In genomic region chr19:4182082-4182926, GRCh38 we compare ENCODE assay signal across 8 cellular contexts. TPM values are rescaled to one million over a fixed set of nuclear protein-coding genes. Genes with fewer than 3 reads are reported as not detected.
A peak's percentile ranks its signal among the peaks of the same experiment; 100 is the strongest.
DNase-seq lines count a peak whose midpoint lies in the region; ATAC-seq and TF ChIP-seq lines count a peak whose summit lies in the region.

Gene ANKRD24 (plus strand): TSS chr19:4182689. CDS start chr19:4186426, 3,737 bp downstream.
Gene SIRT6 (minus strand): TSS chr19:4182563. CDS start chr19:4182539, 24 bp downstream.

- DNase-seq in GM04503 (ENCODE audit: low read depth) = peak; percentile 68
- peak; percentile 92 for DNase-seq in NCI-H128 (lab: John Stamatoyannopoulos, UW; ENCODE audit: unreplicated experiment)
- DNase-seq in SW480 (ENCODE audit: low spot score) = peak; percentile 89
- DNase-seq in adipocyte (ENCODE audit: low read depth) = peak; percentile 98
- DNase-seq in cardiac muscle cell (ENCODE audit: low read depth in 1 of 2, low spot score in 1 of 2) = peak; percentile 97
- peak; percentile 93 to 97 for DNase-seq in tibial artery

- H3K9ac ChIP-seq in adipocyte (ENCODE audit: low read length) (peak within 1 kb of the TSS; percentile 93), parathyroid adenoma (peak within 1 kb of the TSS; percentile 95)

- H3K79me2 ChIP-seq in parathyroid adenoma = no peaks in the 10 kb centered on the region

- H3K4me3 ChIP-seq in adipocyte (ENCODE audit: low read length) = peak within 1 kb of the TSS; percentile 96
- H3K4me3 ChIP-seq in cardiac muscle cell = peak within 1 kb of the TSS; percentile 70
- H3K4me3 ChIP-seq in parathyroid adenoma (ENCODE audit: low read depth, low read length) = peak within 1 kb of the TSS; percentile 98
- H3K4me3 ChIP-seq in tibial artery = peak within 1 kb of the TSS; percentile 62 to 77

- peaks cover 17% of the 10 kb centered on the region for H3K4me1 ChIP-seq in adipocyte (ENCODE audit: control insufficient read depth, insufficient read depth, low read length)
- no peaks in the 10 kb centered on the region for H3K4me1 ChIP-seq in cardiac muscle cell (ENCODE audit: low read depth)
- peaks cover 9% of the 10 kb centered on the region for H3K4me1 ChIP-seq in parathyroid adenoma
- peaks cover 0 to 31% (median 21%) of the 10 kb centered on the region in 4 donors for H3K4me1 ChIP-seq in tibial artery

- H3K36me3 ChIP-seq in adipocyte (ENCODE audit: control insufficient read depth, insufficient read depth, low read length, severe bottlenecking) (peaks cover 13% of the 10 kb centered on the region), cardiac muscle cell (no peaks in the 10 kb centered on the region), parathyroid adenoma (ENCODE audit: control insufficient read depth, insufficient read depth, low read length) (no peaks in the 10 kb centered on the region), tibial artery (peaks cover 10 to 34% (median 24%) of the 10 kb centered on the region in 3 donors)

- peak; percentile 57 for ATAC-seq in HG02623 (IDR thresholded peaks at IDR 0.05; ENCODE audit: unreplicated experiment)

- no peaks in the 10 kb centered on the region for H3K9me3 ChIP-seq in adipocyte (ENCODE audit: control insufficient read depth, low read length)
- no peaks in the 10 kb centered on the region for H3K9me3 ChIP-seq in cardiac muscle cell (ENCODE audit: low read depth)
- H3K9me3 ChIP-seq in parathyroid adenoma (ENCODE audit: control insufficient read depth, low read length) = no peaks in the 10 kb centered on the region
- H3K9me3 ChIP-seq in tibial artery = no peaks in the 10 kb centered on the region

- H2AFZ ChIP-seq in parathyroid adenoma = peak within 1 kb of the TSS; percentile 95

- H3K27me3 ChIP-seq in adipocyte (replicated peaks; ENCODE audit: control insufficient read depth, insufficient read depth, low read length) = no peaks in the 10 kb centered on the region
- H3K27me3 ChIP-seq in cardiac muscle cell = no peaks in the 10 kb centered on the region
- no peaks in the 10 kb centered on the region for H3K27me3 ChIP-seq in parathyroid adenoma (ENCODE audit: control insufficient read depth, insufficient read depth, low read length)
- peaks cover 0 to 5% of the 10 kb centered on the region in 2 donors for H3K27me3 ChIP-seq in tibial artery

- TF ChIP-seq CTCF in cardiac muscle cell (IDR thresholded peaks at IDR 0.05; ENCODE audit: low read depth, low read length) = no peak
- no peak for TF ChIP-seq CTCF in parathyroid adenoma (IDR thresholded peaks at IDR 0.05)
- no peak for TF ChIP-seq CTCF in tibial artery (IDR thresholded peaks at IDR 0.05)

- peak within 1 kb of the TSS; percentile 70 for H3K27ac ChIP-seq in cardiac muscle cell
- H3K27ac ChIP-seq in parathyroid adenoma = peak within 1 kb of the TSS; percentile 84
- peak within 1 kb of the TSS; percentile 76 for H3K27ac ChIP-seq in tibial artery

- H3K4me2 ChIP-seq in parathyroid adenoma (ENCODE audit: low read length) = peak within 1 kb of the TSS; percentile 98

- intact Hi-C loops in tibial artery (cut with DNase I; ENCODE audit: low total_unique reads) = loop anchor here (10.0 kb wide), 1 partner anchor 198 kb away; the partner anchor contains the start of gene EEF2

RNA-seq across cellular contexts. Expression of gene ANKRD24, which starts in this region (rescaled TPM):
- 4.6 and 7.4 TPM in 2 replicates for total RNA-seq in cardiac muscle cell
- 3.5 and 6.2 TPM in 2 replicates for polyA plus RNA-seq in cardiac muscle cell

RNA-seq across cellular contexts. Expression of gene SIRT6, which starts in this region (rescaled TPM):
- 29.5 and 34.2 TPM in 2 replicates for total RNA-seq in cardiac muscle cell
- polyA plus RNA-seq in cardiac muscle cell = 8.8 and 11.3 TPM in 2 replicates

Comparison
In these comparisons a context has a peak if more than half of its experiments do, and no peak if none do; other contexts are left out.
1. Peak in every context shown above with its lines: DNase-seq, ATAC-seq, H3K4me3 ChIP-seq and H3K27ac ChIP-seq.